ENCODE assay signal across 9 cellular contexts in genomic region chr7:22561895-22562593, GRCh38.
DNase-seq lines count a peak whose midpoint lies in the region; ATAC-seq, FAIRE-seq and TF ChIP-seq lines count a peak whose summit lies in the region.
"Had no signal": no experiment of that assay in that cellular context is flagged by ENCODE, and none has a peak within 500 bp of the region (broad histone marks: within the 10 kb centered on the region; RNA-seq: fewer than 3 reads in every experiment).

No MANE protein-coding gene starts in this region.

- no peaks in the 10 kb centered on the region for H3K9me3 ChIP-seq in GM12878 (replicated peaks; ENCODE audit: control insufficient read depth, insufficient read depth, low read length)

- H3K27ac ChIP-seq in GM12878 (ENCODE audit: control insufficient read depth, insufficient read depth): no peak overlapping the region

- SMC1A ChIA-PET in GM12878 (lab: Charles Lee; ENCODE audit: uncharacterized antibody, unreplicated experiment): interaction anchor here (1.0 to 9.0 kb wide), 7 partner anchors 149 to 498 kb away, joined by 3 to 124 read pairs (median 9); partner anchors contain the start of gene IL6

- no peak for TF ChIP-seq EP300 in GM12878 (IDR thresholded peaks at IDR 0.05; ENCODE audit: borderline replicate concordance in 1 of 2, control insufficient read depth in 1 of 2, low read depth in 2 of 2, low read length in 2 of 2)

- no peak for TF ChIP-seq POLR2A in GM12878 (IDR thresholded peaks at IDR 0.05; ENCODE audit: low read depth, low read length)
- no peak for TF ChIP-seq POLR2A in erythroblast (IDR thresholded peaks at IDR 0.05; ENCODE audit: low read length)

- in situ Hi-C loops in GM12878 (cut with MboI): loop anchor here (5.0 kb wide), 2 partner anchors 165 to 495 kb away; partner anchors contain the start of gene IL6

- no peaks in the 10 kb centered on the region; a peak in 1 of 4 replicates for H3K27me3 ChIP-seq in GM12878 (replicated peaks in 1 of 2; ENCODE audit: control insufficient read depth in 2 of 2, insufficient read depth in 2 of 2, low read length in 1 of 2)

- 1% methylated on average over 4 of the region's 5 CpGs for WGBS in GM12878 (ENCODE audit: insufficient coverage, insufficient replicate concordance, low lambda C conversion rate, missing lambda C conversion rate)

- CTCF ChIA-PET in GM12878 (lab: Yijun Ruan, JAX): interaction anchor here (0.8 to 7.9 kb wide), 8 partner anchors 16 to 494 kb away, joined by 3 to 194 read pairs (median 20); partner anchors contain the start of gene IL6

- H3K4me1 ChIP-seq in GM12878 (ENCODE audit: control insufficient read depth, insufficient read depth, low read length): peaks cover 49% of the 10 kb centered on the region

- H2AFZ ChIP-seq in GM12878 (ENCODE audit: control insufficient read depth, low read depth, low read length): no peak overlapping the region

- intact Hi-C loops in GM12878 (cut with micrococcal nuclease; ENCODE audit: unreplicated experiment): loop anchor here (2.0 to 5.0 kb wide), 2 partner anchors 100 to 493 kb away; no protein-coding TSS in a partner anchor

- BruUV-seq in GM12878 (replicated peaks; lab: Mats Ljungman, UMichigan): no TSS peak

- no peak overlapping the region for H3K4me3 ChIP-seq in GM12878

- DNase-seq in ELF-1 (ENCODE audit: low read depth, low spot score) (peak; percentile 65), GM12878 (ENCODE audit: low read depth, low spot score) (no peak), myocyte (ENCODE audit: low read depth) (peak; percentile 48), erythroblast (lab: John Stamatoyannopoulos, UW) (no peak), T-helper 9 cell (no peak), AML-193 (lab: John Stamatoyannopoulos, UW) (no peak)
- DNase-seq: KG1 had no signal

- RAD21 ChIA-PET in GM12878 (lab: Charles Lee; ENCODE audit: unreplicated experiment): interaction anchor here (0.6 to 6.2 kb wide), 8 partner anchors 9 to 545 kb away, joined by 3 to 115 read pairs (median 5); partner anchors contain the start of gene IL6

- no peak overlapping the region for H3K9ac ChIP-seq in GM12878 (ENCODE audit: control insufficient read depth, insufficient read depth, low read length)

- peak; percentile 32 for ATAC-seq in HG02852 (IDR thresholded peaks at IDR 0.05; ENCODE audit: unreplicated experiment)
- ATAC-seq in GM12878: peak; percentile 24; the same call in 2 of the 3 replicates
- ATAC-seq in GM18498 (IDR thresholded peaks at IDR 0.05; ENCODE audit: unreplicated experiment): no peak

- H3K79me2 ChIP-seq in GM12878 (ENCODE audit: control insufficient read depth, insufficient read depth, low read length): no peaks in the 10 kb centered on the region

- TF ChIP-seq RAD21 in GM12878 (IDR thresholded peaks at IDR 0.05; ENCODE audit: insufficient read depth, low read depth, low read length): no peak

- no peak for FAIRE-seq in GM12878 (lab: Jason Lieb, UNC)

- no peak for TF ChIP-seq CTCF in GM12878 (IDR thresholded peaks at IDR 0.05 in 2 of 3, conservative IDR thresholded peaks at IDR 0.05 in 1 of 3; ENCODE audit: control insufficient read depth in 2 of 3, extremely low read depth in 1 of 3, insufficient read depth in 1 of 3, low read depth in 3 of 3, low read length in 3 of 3)

- POLR2A ChIA-PET in GM12878 (lab: Charles Lee): interaction anchor here (0.6 kb wide), 1 partner anchor 183 kb away, joined by 3 read pairs; no protein-coding TSS in a partner anchor

- H4K20me1 ChIP-seq in GM12878 (ENCODE audit: control insufficient read depth, insufficient read depth): no peaks in the 10 kb centered on the region

- H3K36me3 ChIP-seq in GM12878 (ENCODE audit: control insufficient read depth in 2 of 2, insufficient read depth in 2 of 2, low read length in 1 of 2): no peaks in the 10 kb centered on the region

- H3K4me2 ChIP-seq in GM12878 (ENCODE audit: control insufficient read depth, insufficient read depth): no peak overlapping the region

TF ChIP-seq in GM12878, 131 proteins besides CTCF, POLR2A, EP300 and RAD21 (continues in another document):
- TF ChIP-seq SREBF2 (IDR thresholded peaks at IDR 0.05; ENCODE audit: low read length): no peak
- TF ChIP-seq RUNX3 (IDR thresholded peaks at IDR 0.05; ENCODE audit: low read length): peak; percentile 31; the same call in 1 of the 2 replicates
- TF ChIP-seq, protein P1, sequence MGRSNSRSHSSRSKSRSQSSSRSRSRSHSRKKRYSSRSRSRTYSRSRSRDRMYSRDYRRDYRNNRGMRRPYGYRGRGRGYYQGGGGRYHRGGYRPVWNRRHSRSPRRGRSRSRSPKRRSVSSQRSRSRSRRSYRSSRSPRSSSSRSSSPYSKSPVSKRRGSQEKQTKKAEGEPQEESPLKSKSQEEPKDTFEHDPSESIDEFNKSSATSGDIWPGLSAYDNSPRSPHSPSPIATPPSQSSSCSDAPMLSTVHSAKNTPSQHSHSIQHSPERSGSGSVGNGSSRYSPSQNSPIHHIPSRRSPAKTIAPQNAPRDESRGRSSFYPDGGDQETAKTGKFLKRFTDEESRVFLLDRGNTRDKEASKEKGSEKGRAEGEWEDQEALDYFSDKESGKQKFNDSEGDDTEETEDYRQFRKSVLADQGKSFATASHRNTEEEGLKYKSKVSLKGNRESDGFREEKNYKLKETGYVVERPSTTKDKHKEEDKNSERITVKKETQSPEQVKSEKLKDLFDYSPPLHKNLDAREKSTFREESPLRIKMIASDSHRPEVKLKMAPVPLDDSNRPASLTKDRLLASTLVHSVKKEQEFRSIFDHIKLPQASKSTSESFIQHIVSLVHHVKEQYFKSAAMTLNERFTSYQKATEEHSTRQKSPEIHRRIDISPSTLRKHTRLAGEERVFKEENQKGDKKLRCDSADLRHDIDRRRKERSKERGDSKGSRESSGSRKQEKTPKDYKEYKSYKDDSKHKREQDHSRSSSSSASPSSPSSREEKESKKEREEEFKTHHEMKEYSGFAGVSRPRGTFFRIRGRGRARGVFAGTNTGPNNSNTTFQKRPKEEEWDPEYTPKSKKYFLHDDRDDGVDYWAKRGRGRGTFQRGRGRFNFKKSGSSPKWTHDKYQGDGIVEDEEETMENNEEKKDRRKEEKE (IDR thresholded peaks at IDR 0.05): no peak
- no peak for TF ChIP-seq POLR2AphosphoS2 (IDR thresholded peaks at IDR 0.05; ENCODE audit: low read depth, low read length)
- TF ChIP-seq, protein P2, sequence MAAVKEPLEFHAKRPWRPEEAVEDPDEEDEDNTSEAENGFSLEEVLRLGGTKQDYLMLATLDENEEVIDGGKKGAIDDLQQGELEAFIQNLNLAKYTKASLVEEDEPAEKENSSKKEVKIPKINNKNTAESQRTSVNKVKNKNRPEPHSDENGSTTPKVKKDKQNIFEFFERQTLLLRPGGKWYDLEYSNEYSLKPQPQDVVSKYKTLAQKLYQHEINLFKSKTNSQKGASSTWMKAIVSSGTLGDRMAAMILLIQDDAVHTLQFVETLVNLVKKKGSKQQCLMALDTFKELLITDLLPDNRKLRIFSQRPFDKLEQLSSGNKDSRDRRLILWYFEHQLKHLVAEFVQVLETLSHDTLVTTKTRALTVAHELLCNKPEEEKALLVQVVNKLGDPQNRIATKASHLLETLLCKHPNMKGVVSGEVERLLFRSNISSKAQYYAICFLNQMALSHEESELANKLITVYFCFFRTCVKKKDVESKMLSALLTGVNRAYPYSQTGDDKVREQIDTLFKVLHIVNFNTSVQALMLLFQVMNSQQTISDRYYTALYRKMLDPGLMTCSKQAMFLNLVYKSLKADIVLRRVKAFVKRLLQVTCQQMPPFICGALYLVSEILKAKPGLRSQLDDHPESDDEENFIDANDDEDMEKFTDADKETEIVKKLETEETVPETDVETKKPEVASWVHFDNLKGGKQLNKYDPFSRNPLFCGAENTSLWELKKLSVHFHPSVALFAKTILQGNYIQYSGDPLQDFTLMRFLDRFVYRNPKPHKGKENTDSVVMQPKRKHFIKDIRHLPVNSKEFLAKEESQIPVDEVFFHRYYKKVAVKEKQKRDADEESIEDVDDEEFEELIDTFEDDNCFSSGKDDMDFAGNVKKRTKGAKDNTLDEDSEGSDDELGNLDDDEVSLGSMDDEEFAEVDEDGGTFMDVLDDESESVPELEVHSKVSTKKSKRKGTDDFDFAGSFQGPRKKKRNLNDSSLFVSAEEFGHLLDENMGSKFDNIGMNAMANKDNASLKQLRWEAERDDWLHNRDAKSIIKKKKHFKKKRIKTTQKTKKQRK (IDR thresholded peaks at IDR 0.05; ENCODE audit: low read depth, low read length): no peak
- no peak for TF ChIP-seq MEF2B (IDR thresholded peaks at IDR 0.05; ENCODE audit: partially characterized antibody, poor library complexity, severe bottlenecking)
- TF ChIP-seq SIX5 (IDR thresholded peaks at IDR 0.05; ENCODE audit: low read depth, low read length, severe bottlenecking): no peak
- TF ChIP-seq, protein P3, sequence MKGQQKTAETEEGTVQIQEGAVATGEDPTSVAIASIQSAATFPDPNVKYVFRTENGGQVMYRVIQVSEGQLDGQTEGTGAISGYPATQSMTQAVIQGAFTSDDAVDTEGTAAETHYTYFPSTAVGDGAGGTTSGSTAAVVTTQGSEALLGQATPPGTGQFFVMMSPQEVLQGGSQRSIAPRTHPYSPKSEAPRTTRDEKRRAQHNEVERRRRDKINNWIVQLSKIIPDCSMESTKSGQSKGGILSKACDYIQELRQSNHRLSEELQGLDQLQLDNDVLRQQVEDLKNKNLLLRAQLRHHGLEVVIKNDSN (IDR thresholded peaks at IDR 0.05; ENCODE audit: borderline replicate concordance, extremely low read length, insufficient read depth, low read depth, low read length): no peak
- TF ChIP-seq FOXM1 (IDR thresholded peaks at IDR 0.05; ENCODE audit: low read depth, low read length): no peak
- TF ChIP-seq, protein P4, sequence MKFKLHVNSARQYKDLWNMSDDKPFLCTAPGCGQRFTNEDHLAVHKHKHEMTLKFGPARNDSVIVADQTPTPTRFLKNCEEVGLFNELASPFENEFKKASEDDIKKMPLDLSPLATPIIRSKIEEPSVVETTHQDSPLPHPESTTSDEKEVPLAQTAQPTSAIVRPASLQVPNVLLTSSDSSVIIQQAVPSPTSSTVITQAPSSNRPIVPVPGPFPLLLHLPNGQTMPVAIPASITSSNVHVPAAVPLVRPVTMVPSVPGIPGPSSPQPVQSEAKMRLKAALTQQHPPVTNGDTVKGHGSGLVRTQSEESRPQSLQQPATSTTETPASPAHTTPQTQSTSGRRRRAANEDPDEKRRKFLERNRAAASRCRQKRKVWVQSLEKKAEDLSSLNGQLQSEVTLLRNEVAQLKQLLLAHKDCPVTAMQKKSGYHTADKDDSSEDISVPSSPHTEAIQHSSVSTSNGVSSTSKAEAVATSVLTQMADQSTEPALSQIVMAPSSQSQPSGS (IDR thresholded peaks at IDR 0.05; ENCODE audit: low read length): no peak
- 0 out of 4 replicates have a peak, but pooled peaks of 1 of the 2 experiments have one; percentile 17 for TF ChIP-seq IKZF2 (IDR thresholded peaks at IDR 0.05)
- no peak for TF ChIP-seq HDGF (IDR thresholded peaks at IDR 0.05)
- no peak for TF ChIP-seq RELA (IDR thresholded peaks at IDR 0.05; ENCODE audit: borderline replicate concordance, partially characterized antibody)

Comparison
In these comparisons a context has a peak if more than half of its experiments do, and no peak if none do; other contexts are left out.
1. DNase-seq: peak in ELF-1 (single experiment) and myocyte (single experiment); none in GM12878 (single experiment), erythroblast (0 of 2), T-helper 9 cell (single experiment) and AML-193 (0 of 2).